ENCODE assay signal across 8 cellular contexts in genomic region chr17:40100669-40101366, GRCh38. TPM values are rescaled to one million over a fixed set of nuclear protein-coding genes. Genes with fewer than 3 reads are reported as not detected.
A peak's percentile ranks its signal among the peaks of the same experiment; 100 is the strongest.
DNase-seq lines count a peak whose midpoint lies in the region; ATAC-seq, FAIRE-seq and TF ChIP-seq lines count a peak whose summit lies in the region.

No MANE protein-coding gene starts in this region.

- H3K27me3 ChIP-seq in OCI-LY3 (ENCODE audit: low read depth, low read length) = peaks cover under 1% of the 10 kb centered on the region; the same call in 1 of the 2 replicates

- peak overlapping the region; percentile 74 to 100 (median 93) for H3K27ac Mint-ChIP-seq in IgD-negative memory B cell

- TF ChIP-seq CTCF in OCI-LY3 (IDR thresholded peaks at IDR 0.05; ENCODE audit: low read depth, low read length) = no peak

- H3K4me1 Mint-ChIP-seq in IgD-negative memory B cell = peaks cover 26 to 49% (median 43%) of the 10 kb centered on the region in 3 donors

- no peak for ATAC-seq in GM21360 (IDR thresholded peaks at IDR 0.05; ENCODE audit: unreplicated experiment)

- H3K9ac ChIP-seq in OCI-LY3 (ENCODE audit: low read length) = peak overlapping the region; percentile 23

- no peak overlapping the region for H3K27ac ChIP-seq in OCI-LY3 (ENCODE audit: low read length)

- peaks cover 23% of the 10 kb centered on the region for H3K79me2 ChIP-seq in OCI-LY3 (ENCODE audit: low read length)

- no peaks in the 10 kb centered on the region for H3K9me3 Mint-ChIP-seq in IgD-negative memory B cell

- no peaks in the 10 kb centered on the region for H4K20me1 ChIP-seq in OCI-LY3 (ENCODE audit: insufficient read depth, low read length)

- H3K4me3 ChIP-seq in GM08714 (ENCODE audit: low read length) (peak overlapping the region; percentile 63; the same call in 1 of the 2 replicates), OCI-LY3 (ENCODE audit: low read length) (peak overlapping the region; percentile 67)

- H3K4me2 ChIP-seq in OCI-LY3 (ENCODE audit: low read length) = peak overlapping the region; percentile 64

- peak; percentile 15 for FAIRE-seq in endometrium (lab: Jason Lieb, UNC)

- DNase-seq in activated T-cell treated with anti-CD3 and anti-CD28 coated beads for 1 hour (ENCODE audit: low read depth) (peak; percentile 78), mesenteric fat pad (ENCODE audit: low spot score) (peak; percentile 100)
- DNase-seq in stimulated activated CD8-positive, alpha-beta memory T cell treated with anti-CD3 and anti-CD28 coated beads, Interleukin-12 subunit alpha, Interleukin-12 subunit beta, amount 100 ng/mL, for 24 hours (ENCODE audit: extremely low read depth) = peak; percentile 82

- no peaks in the 10 kb centered on the region for H3K9me3 ChIP-seq in OCI-LY3 (ENCODE audit: insufficient read depth, low read length)

- H3K36me3 Mint-ChIP-seq in IgD-negative memory B cell = peaks cover 4% of the 10 kb centered on the region

- peak overlapping the region; percentile 92 to 98 (median 97) for H3K4me3 Mint-ChIP-seq in IgD-negative memory B cell

- H3K27me3 Mint-ChIP-seq in IgD-negative memory B cell = no peaks in the 10 kb centered on the region

- peaks cover 84% of the 10 kb centered on the region for H3K4me1 ChIP-seq in OCI-LY3 (ENCODE audit: low read length)

- peaks cover 19% of the 10 kb centered on the region for H3K36me3 ChIP-seq in OCI-LY3 (replicated peaks; ENCODE audit: low read depth, low read length)

- H2AFZ ChIP-seq in OCI-LY3 (ENCODE audit: low read depth, low read length) = no peak overlapping the region; the same call in 1 of the 2 replicates

RNA-seq across cellular contexts. Expression of gene NR1D1, which starts 0.4 kb away (rescaled TPM):
- 3.6 TPM for polyA plus RNA-seq in IgD-negative memory B cell
- total RNA-seq in mesenteric fat pad = 15.5 TPM

RNA-seq across cellular contexts. Expression of gene MSL1, which starts 21.0 kb away (rescaled TPM):
- 10.1 TPM for polyA plus RNA-seq in IgD-negative memory B cell
- total RNA-seq in mesenteric fat pad = 77.0 TPM

RNA-seq across cellular contexts. Expression of gene THRA, which starts 38.1 kb away (rescaled TPM):
- polyA plus RNA-seq in IgD-negative memory B cell = 4.6 TPM
- 74.7 TPM for total RNA-seq in mesenteric fat pad

RNA-seq across cellular contexts. Expression of gene CASC3, which starts 39.5 kb away (rescaled TPM):
- 49.9 TPM for polyA plus RNA-seq in IgD-negative memory B cell
- total RNA-seq in mesenteric fat pad = 84.4 TPM

RNA-seq across cellular contexts. Expression of gene MED24, which starts 46.6 kb away (rescaled TPM):
- 51.9 TPM for polyA plus RNA-seq in IgD-negative memory B cell
- 72.2 TPM for total RNA-seq in mesenteric fat pad
